1 cellular context compared by ENCODE assay signal in genomic region chr1:204506969-204507316, GRCh38.
TF ChIP-seq lines count a peak whose summit lies in the region.

No MANE protein-coding gene starts in this region.

TF ChIP-seq in HEK293, 187 proteins besides CTCF, POLR2A, EP300 and RAD21 (continued from another document and continues in another):
- no peak for TF ChIP-seq SETDB1 (IDR thresholded peaks at IDR 0.05; ENCODE audit: insufficient read length, low read length)
- TF ChIP-seq ZNF398 (tag by site-specific recombination; IDR thresholded peaks at IDR 0.05): no peak
- TF ChIP-seq ZNF280D (tag by site-specific recombination; IDR thresholded peaks at IDR 0.05): 0 out of 2 replicates have a peak, but pooled peaks have one; percentile 20
- no peak for TF ChIP-seq ZNF121 (tag by site-specific recombination; IDR thresholded peaks at IDR 0.05)
- TF ChIP-seq ZNF76 (tag by site-specific recombination; IDR thresholded peaks at IDR 0.05; ENCODE audit: borderline replicate concordance, low read depth): peak; percentile 61; the same call in 1 of the 2 replicates
- TF ChIP-seq ZNF211 (tag by site-specific recombination; IDR thresholded peaks at IDR 0.05; ENCODE audit: low read depth): no peak
- TF ChIP-seq SCRT1 (tag by site-specific recombination; IDR thresholded peaks at IDR 0.05; ENCODE audit: borderline replicate concordance): 0 out of 2 replicates have a peak, but pooled peaks have one; percentile 9
- TF ChIP-seq ATF2 (tag by site-specific recombination; IDR thresholded peaks at IDR 0.05; ENCODE audit: low read depth): peak; percentile 75
- no peak for TF ChIP-seq ZNF518A (tag by site-specific recombination; conservative IDR thresholded peaks at IDR 0.05; ENCODE audit: low read depth)
- TF ChIP-seq ZNF157 (tag by site-specific recombination; IDR thresholded peaks at IDR 0.05): no peak
- peak; percentile 48; the same call in 1 of the 2 replicates for TF ChIP-seq SALL2 (tag by site-specific recombination; IDR thresholded peaks at IDR 0.05; ENCODE audit: borderline replicate concordance)
- TF ChIP-seq ZNF114 (tag by site-specific recombination; IDR thresholded peaks at IDR 0.05): no peak
- TF ChIP-seq ZFP69B (tag by site-specific recombination; IDR thresholded peaks at IDR 0.05): peak; percentile 71
- TF ChIP-seq ZBTB49 (tag by site-specific recombination; IDR thresholded peaks at IDR 0.05; ENCODE audit: low read depth): no peak
- peak; percentile 34; the same call in 1 of the 2 replicates for TF ChIP-seq KLF10 (tag by site-specific recombination; IDR thresholded peaks at IDR 0.05)
- TF ChIP-seq ZNF561 (tag by site-specific recombination; IDR thresholded peaks at IDR 0.05; ENCODE audit: borderline replicate concordance): peak; percentile 84; the same call in 1 of the 2 replicates
- peak; percentile 73 for TF ChIP-seq KLF17 (tag by site-specific recombination; IDR thresholded peaks at IDR 0.05)
- no peak for TF ChIP-seq ZNF221 (tag by site-specific recombination; IDR thresholded peaks at IDR 0.05; ENCODE audit: borderline replicate concordance)
- TF ChIP-seq ZBTB44 (tag by site-specific recombination; IDR thresholded peaks at IDR 0.05): peak; percentile 67; the same call in 1 of the 2 replicates
- no peak for TF ChIP-seq ZNF830 (tag by site-specific recombination; IDR thresholded peaks at IDR 0.05; ENCODE audit: low read depth)
- peak; percentile 91; the same call in 1 of the 2 replicates for TF ChIP-seq ZNF391 (tag by site-specific recombination; IDR thresholded peaks at IDR 0.05; ENCODE audit: borderline replicate concordance, low read depth)
- TF ChIP-seq ZNF132 (tag by site-specific recombination; IDR thresholded peaks at IDR 0.05; ENCODE audit: borderline replicate concordance): no peak
- TF ChIP-seq PATZ1 (tag by site-specific recombination; IDR thresholded peaks at IDR 0.05): no peak
- TF ChIP-seq ZSCAN5A (tag by site-specific recombination; IDR thresholded peaks at IDR 0.05): no peak
- peak; percentile 53 for TF ChIP-seq ZXDB (tag by site-specific recombination; IDR thresholded peaks at IDR 0.05)
- no peak for TF ChIP-seq ZBTB48 (tag by site-specific recombination; IDR thresholded peaks at IDR 0.05)
- TF ChIP-seq ZNF664 (tag by site-specific recombination; IDR thresholded peaks at IDR 0.05): no peak
- no peak for TF ChIP-seq ZNF248 (tag by site-specific recombination; IDR thresholded peaks at IDR 0.05)
- TF ChIP-seq ZNF26 (tag by site-specific recombination; IDR thresholded peaks at IDR 0.05): no peak
- no peak for TF ChIP-seq GLIS1 (tag by site-specific recombination; IDR thresholded peaks at IDR 0.05)
- TF ChIP-seq ZNF670 (tag by site-specific recombination; IDR thresholded peaks at IDR 0.05; ENCODE audit: low read depth): no peak
- TF ChIP-seq ZNF629 (tag by site-specific recombination; IDR thresholded peaks at IDR 0.05): peak; percentile 80
- no peak for TF ChIP-seq GLI4 (tag by site-specific recombination; IDR thresholded peaks at IDR 0.05)
- no peak for TF ChIP-seq ZNF302 (tag by site-specific recombination; IDR thresholded peaks at IDR 0.05; ENCODE audit: low read depth)
